8 cellular contexts compared by ENCODE assay signal in genomic region chr19:54102421-54103169, GRCh38. TPM values are rescaled to one million over a fixed set of nuclear protein-coding genes. Genes with fewer than 3 reads are reported as not detected.
A peak's percentile ranks its signal among the peaks of the same experiment; 100 is the strongest.
DNase-seq lines count a peak whose midpoint lies in the region; ATAC-seq, FAIRE-seq and TF ChIP-seq lines count a peak whose summit lies in the region.

Gene NDUFA3, plus strand, starts transcription at chr19:54102855. Its CDS starts 24 bp downstream, at chr19:54102879.

- FAIRE-seq in RCC 7860 (lab: Jason Lieb, UNC), result peak; percentile 67

- H3K9me3 Mint-ChIP-seq in activated T-cell treated with anti-CD3 and anti-CD28 coated beads, Interleukin-2, amount 50 U/mL, for 72 hours, result no peaks in the 10 kb centered on the region

- H3K4me1 ChIP-seq in esophagus muscularis mucosa (peaks cover 7 to 34% (median 24%) of the 10 kb centered on the region in 4 donors), muscle layer of duodenum (ENCODE audit: control insufficient read depth in 1 of 2, insufficient read depth in 2 of 2, low read length in 2 of 2) (peaks cover 4 to 14% of the 10 kb centered on the region in 2 donors)

- no peak for TF ChIP-seq EP300 in esophagus muscularis mucosa (IDR thresholded peaks at IDR 0.05)

- intact Hi-C loops in esophagus muscularis mucosa (cut with DNase I), result loop anchor here (10.0 kb wide), 1 partner anchor 228 kb away; no protein-coding TSS in a partner anchor

- peak within 1 kb of the TSS; percentile 82 for H3K27ac Mint-ChIP-seq in activated T-cell treated with anti-CD3 and anti-CD28 coated beads, Interleukin-2, amount 50 U/mL, for 72 hours

- peaks cover 51% of the 10 kb centered on the region for H3K4me1 Mint-ChIP-seq in activated T-cell treated with anti-CD3 and anti-CD28 coated beads, Interleukin-2, amount 50 U/mL, for 72 hours (ENCODE audit: low read depth)

- H3K36me3 Mint-ChIP-seq in activated T-cell treated with anti-CD3 and anti-CD28 coated beads, Interleukin-2, amount 50 U/mL, for 72 hours (ENCODE audit: insufficient read depth in 2 of 2), result peaks cover 6 to 10% of the 10 kb centered on the region in 2 donors

- H3K27ac ChIP-seq in KOPT-K1 (ENCODE audit: low read depth, low read length, poor library complexity, severe bottlenecking) (peak within 1 kb of the TSS; percentile 65), esophagus muscularis mucosa (replicated peaks in 1 of 4) (peak within 1 kb of the TSS; percentile 69 to 86 (median 80)), muscle layer of duodenum (ENCODE audit: low read length) (peak within 1 kb of the TSS; percentile 60)

- peak; percentile 64 for TF ChIP-seq POLR2A in esophagus muscularis mucosa (IDR thresholded peaks at IDR 0.05; ENCODE audit: low read depth)

- H3K36me3 ChIP-seq in KOPT-K1 (ENCODE audit: insufficient read depth, low read length), result peaks cover 23% of the 10 kb centered on the region
- peaks cover 13 to 29% (median 22%) of the 10 kb centered on the region in 4 donors for H3K36me3 ChIP-seq in esophagus muscularis mucosa
- H3K36me3 ChIP-seq in muscle layer of duodenum (ENCODE audit: control insufficient read depth in 1 of 2, insufficient read depth in 2 of 2, low read length in 2 of 2), result peaks cover 3 to 22% of the 10 kb centered on the region in 2 donors

- TF ChIP-seq CTCF in esophagus muscularis mucosa (IDR thresholded peaks at IDR 0.05), result peak in 1 of 3 experiments; percentile 10

- 9% methylated on average over 18 of the region's 54 CpGs for WGBS in esophagus muscularis mucosa

- H3K9me3 ChIP-seq in KOPT-K1 (ENCODE audit: insufficient read depth, low read length, poor library complexity, severe bottlenecking), result no peaks in the 10 kb centered on the region
- no peaks in the 10 kb centered on the region for H3K9me3 ChIP-seq in esophagus muscularis mucosa
- no peaks in the 10 kb centered on the region for H3K9me3 ChIP-seq in muscle layer of duodenum (ENCODE audit: control insufficient read depth in 1 of 2, low read length in 2 of 2)

- H3K4me3 ChIP-seq in esophagus muscularis mucosa, result peak within 1 kb of the TSS; percentile 72 to 97 (median 88)
- H3K4me3 ChIP-seq in muscle layer of duodenum (ENCODE audit: low read depth in 1 of 2, low read length in 2 of 2), result peak within 1 kb of the TSS; percentile 93 to 97

- no peaks in the 10 kb centered on the region for H3K27me3 Mint-ChIP-seq in activated T-cell treated with anti-CD3 and anti-CD28 coated beads, Interleukin-2, amount 50 U/mL, for 72 hours (ENCODE audit: low read depth)

- H3K27me3 ChIP-seq in esophagus muscularis mucosa (no peaks in the 10 kb centered on the region), muscle layer of duodenum (ENCODE audit: low read depth, low read length) (no peaks in the 10 kb centered on the region)

- peak; percentile 96 for DNase-seq in DMS79 (lab: John Stamatoyannopoulos, UW)
- DNase-seq in RCC 7860 (ENCODE audit: low spot score), result peak; percentile 94
- peak; percentile 98 for DNase-seq in activated T-cell treated with anti-CD3 and anti-CD28 coated beads, Interleukin-2, amount 50 U/mL, for 72 hours
- peak; percentile 98 for DNase-seq in esophagus muscularis mucosa (ENCODE audit: extremely low spot score)
- peak; percentile 94 to 98 for DNase-seq in stimulated activated CD8-positive, alpha-beta memory T cell treated with anti-CD3 and anti-CD28 coated beads, Interleukin-7, amount 100 ng/mL, for 4 hours (ENCODE audit: low read depth in 2 of 2)

- ATAC-seq in GM21786 (IDR thresholded peaks at IDR 0.05; ENCODE audit: unreplicated experiment), result peak; percentile 91
- ATAC-seq in activated T-cell treated with anti-CD3 and anti-CD28 coated beads, Interleukin-2, amount 50 U/mL, for 72 hours (replicated peaks in 1 of 2), result peak; percentile 99 to 100

- H3K4me3 Mint-ChIP-seq in activated T-cell treated with anti-CD3 and anti-CD28 coated beads, Interleukin-2, amount 50 U/mL, for 72 hours, result peak within 1 kb of the TSS; percentile 94 to 99

RNA-seq across cellular contexts. Expression of gene NDUFA3, which starts in this region (rescaled TPM):
- 10 to 100 TPM; 40.6 to 52.6 TPM for total RNA-seq in activated T-cell treated with anti-CD3 and anti-CD28 coated beads, Interleukin-2, amount 50 U/mL, for 72 hours
- total RNA-seq in esophagus muscularis mucosa, result 10 to 100 TPM in 3 of 4 donors, 1 to 10 TPM in 1; 9.1 to 50.9 (median 26.4) TPM

Comparison
In these comparisons a context has a peak if more than half of its experiments do, and no peak if none do; other contexts are left out.
1. Peak in every context shown above with its lines: DNase-seq, ATAC-seq, H3K4me3 ChIP-seq and H3K27ac ChIP-seq.